In the genomic region with DNA sequence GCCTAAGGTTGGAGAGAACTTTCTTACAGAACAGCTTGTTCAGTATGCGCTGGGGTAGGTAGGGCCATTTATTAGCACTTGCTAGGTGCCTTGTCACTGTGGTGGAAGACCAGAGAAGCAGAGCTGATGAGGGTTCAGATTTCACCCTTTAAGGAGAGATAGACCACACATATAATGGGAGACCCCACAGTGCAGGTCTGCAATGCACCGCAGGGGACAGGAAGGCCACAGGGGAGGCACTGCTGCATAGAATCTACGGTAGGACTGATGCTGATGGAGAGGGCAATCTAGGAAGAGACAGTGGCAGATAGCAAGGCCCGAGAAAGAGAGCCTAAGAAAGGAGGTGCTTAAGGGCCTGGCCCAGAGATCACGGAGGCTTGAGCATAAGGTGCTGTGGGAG, we compare ENCODE assay signal across 14 cellular contexts.
DNase-seq lines count a peak whose midpoint lies in the region; ATAC-seq and TF ChIP-seq lines count a peak whose summit lies in the region.
"Had no signal": no experiment of that assay in that cellular context is flagged by ENCODE, and none has a peak within 500 bp of the region (broad histone marks: within the 10 kb centered on the region; RNA-seq: fewer than 3 reads in every experiment).

No MANE protein-coding gene starts in this region.

- peak overlapping the region; percentile 88 for H2BK5ac ChIP-seq in mesendoderm (ENCODE audit: low read length)

- BruUV-seq in MCF 10A (replicated peaks; lab: Mats Ljungman, UMichigan) (no TSS peak), mammary epithelial cell (replicated peaks; lab: Mats Ljungman, UMichigan) (no TSS peak)

- no peak overlapping the region for H3K27ac ChIP-seq in mammary epithelial cell (ENCODE audit: insufficient read depth, low read depth, low read length)
- peak overlapping the region; percentile 9 for H3K27ac ChIP-seq in mesendoderm (ENCODE audit: low read depth, low read length)

- H3K9me3 Mint-ChIP-seq in MCF 10A (ENCODE audit: unreplicated experiment): no peaks in the 10 kb centered on the region
- H3K9me3 Mint-ChIP-seq in WTC11: no peaks in the 10 kb centered on the region
- H3K9me3 Mint-ChIP-seq in stimulated activated memory B cell treated with anti-CD40 and anti-IgM and Interleukin-4, amounts not matched to agents 10 μg/mL and 1 μg/mL and 100 μg/mL, for 72 hours: no peaks in the 10 kb centered on the region
- no peaks in the 10 kb centered on the region for H3K9me3 Mint-ChIP-seq in progenitor cell of endocrine pancreas (ENCODE audit: low read depth)
- H3K9me3 Mint-ChIP-seq: CD4-positive, alpha-beta T cell had no signal

- CTCF ChIA-PET in MCF 10A (lab: Yijun Ruan, JAX) (no interaction called here), mammary epithelial cell (lab: Charles Lee; ENCODE audit: low non-redundant PET) (no interaction called here), WTC11 (lab: Charles Lee) (interaction anchor here (1.6 to 2.0 kb wide), 2 partner anchors 65 to 135 kb away, joined by 5 to 6 read pairs; no protein-coding TSS in a partner anchor)

- peak overlapping the region; percentile 48 for H2BK120ac ChIP-seq in mesendoderm (ENCODE audit: low read depth, low read length)

- H3K4me2 ChIP-seq in mammary epithelial cell (ENCODE audit: insufficient read depth, low read depth, low read length) (no peak overlapping the region), mesendoderm (ENCODE audit: low read length) (no peak overlapping the region)

- WGBS in mammary epithelial cell (ENCODE audit: low coverage, missing lambda C conversion rate): 82% methylated on average over 5 of the region's 5 CpGs
- no CpG with 5 or more reads among the region's 5 CpGs for WGBS in mesendoderm (ENCODE audit: extremely low coverage, insufficient coverage, low lambda C conversion rate)

- no peak for ATAC-seq in WTC11
- no peak for ATAC-seq in stimulated activated memory B cell treated with anti-CD40 and anti-IgM and Interleukin-4, amounts not matched to agents 10 μg/mL and 1 μg/mL and 100 μg/mL, for 72 hours
- ATAC-seq in HG02884 (IDR thresholded peaks at IDR 0.05; ENCODE audit: unreplicated experiment): no peak
- ATAC-seq: HCT116 had no signal

- in situ Hi-C loops in mammary epithelial cell (cut with MboI; ENCODE audit: low sequenced_read_pairs in 2 of 2): no loop called here

- H3K27ac Mint-ChIP-seq in MCF 10A (ENCODE audit: low read depth, unreplicated experiment) (peak overlapping the region; percentile 14), WTC11 (no peak overlapping the region), progenitor cell of endocrine pancreas (no peak overlapping the region)
- H3K27ac Mint-ChIP-seq in stimulated activated memory B cell treated with anti-CD40 and anti-IgM and Interleukin-4, amounts not matched to agents 10 μg/mL and 1 μg/mL and 100 μg/mL, for 72 hours: peak overlapping the region; percentile 64
- H3K27ac Mint-ChIP-seq: B cell; CD4-positive, alpha-beta T cell had no signal

- no peak overlapping the region for H3K4me3 Mint-ChIP-seq in MCF 10A (ENCODE audit: unreplicated experiment)
- no peak overlapping the region for H3K4me3 Mint-ChIP-seq in WTC11
- H3K4me3 Mint-ChIP-seq in stimulated activated memory B cell treated with anti-CD40 and anti-IgM and Interleukin-4, amounts not matched to agents 10 μg/mL and 1 μg/mL and 100 μg/mL, for 72 hours: no peak overlapping the region
- no peak overlapping the region for H3K4me3 Mint-ChIP-seq in progenitor cell of endocrine pancreas (ENCODE audit: low read depth)
- H3K4me3 Mint-ChIP-seq: B cell; CD4-positive, alpha-beta T cell had no signal

- no peak overlapping the region for H2AFZ ChIP-seq in mammary epithelial cell (ENCODE audit: low read depth, low read length)

- no peak overlapping the region for H3K4ac ChIP-seq in mesendoderm (ENCODE audit: low read depth, low read length)

- H3K9ac ChIP-seq in mammary epithelial cell (ENCODE audit: insufficient read depth, low read length) (no peak overlapping the region), mesendoderm (ENCODE audit: low read length) (no peak overlapping the region)

- no peaks in the 10 kb centered on the region for H3K79me1 ChIP-seq in mesendoderm (ENCODE audit: low read length)

- no peak overlapping the region for H2BK15ac ChIP-seq in mesendoderm (replicated peaks; ENCODE audit: low read depth)

- TF ChIP-seq CTCF in MCF 10A (IDR thresholded peaks at IDR 0.05; ENCODE audit: unreplicated experiment) (no peak), mammary epithelial cell (conservative IDR thresholded peaks at IDR 0.05 in 1 of 2, IDR thresholded peaks at IDR 0.05 in 1 of 2; ENCODE audit: extremely low read depth in 1 of 2, insufficient read depth in 1 of 2, low read depth in 1 of 2, low read length in 2 of 2) (no peak), WTC11 (IDR thresholded peaks at IDR 0.05) (no peak), progenitor cell of endocrine pancreas (IDR thresholded peaks at IDR 0.05; ENCODE audit: unreplicated experiment) (no peak)

- H4K5ac ChIP-seq in mesendoderm (ENCODE audit: low read length): no peak overlapping the region

- H3K36me3 ChIP-seq in mammary epithelial cell (ENCODE audit: insufficient read depth, low read length) (no peaks in the 10 kb centered on the region), mesendoderm (ENCODE audit: control insufficient read depth, insufficient read depth, low read length) (no peaks in the 10 kb centered on the region)

- H4K8ac ChIP-seq in mesendoderm (ENCODE audit: low read depth, low read length): no peak overlapping the region

- no peaks in the 10 kb centered on the region for H3K27me3 Mint-ChIP-seq in MCF 10A (ENCODE audit: insufficient read depth, unreplicated experiment)
- H3K27me3 Mint-ChIP-seq in WTC11 (ENCODE audit: low read depth): peaks cover 5% of the 10 kb centered on the region; the same call in 1 of the 2 replicates
- H3K27me3 Mint-ChIP-seq in stimulated activated memory B cell treated with anti-CD40 and anti-IgM and Interleukin-4, amounts not matched to agents 10 μg/mL and 1 μg/mL and 100 μg/mL, for 72 hours: no peaks in the 10 kb centered on the region
- no peaks in the 10 kb centered on the region for H3K27me3 Mint-ChIP-seq in progenitor cell of endocrine pancreas
- H3K27me3 Mint-ChIP-seq: B cell; CD4-positive, alpha-beta T cell had no signal

- no peaks in the 10 kb centered on the region for H4K20me1 ChIP-seq in mammary epithelial cell (ENCODE audit: insufficient read depth, low read length)

- peak overlapping the region; percentile 76 for H3K56ac ChIP-seq in mesendoderm (ENCODE audit: low read length)

- H3K23ac ChIP-seq in mesendoderm (ENCODE audit: low read length): no peak overlapping the region

- no peaks in the 10 kb centered on the region for H3K27me3 ChIP-seq in mammary epithelial cell (ENCODE audit: insufficient read depth, low read length)
- no peaks in the 10 kb centered on the region for H3K27me3 ChIP-seq in mesendoderm (ENCODE audit: insufficient read depth, low read length, poor library complexity)

- no peak overlapping the region for H2AK5ac ChIP-seq in mesendoderm (ENCODE audit: low read length)

- no peaks in the 10 kb centered on the region for H3K9me3 ChIP-seq in mammary epithelial cell (replicated peaks; ENCODE audit: insufficient read depth, low read length)

- H3K18ac ChIP-seq in mesendoderm (ENCODE audit: low read length): peak overlapping the region; percentile 41

- H3K4me1 Mint-ChIP-seq in MCF 10A (ENCODE audit: insufficient read depth, unreplicated experiment): peaks cover 8% of the 10 kb centered on the region
- H3K4me1 Mint-ChIP-seq in WTC11: peaks cover 40% of the 10 kb centered on the region
- peaks cover 32% of the 10 kb centered on the region for H3K4me1 Mint-ChIP-seq in stimulated activated memory B cell treated with anti-CD40 and anti-IgM and Interleukin-4, amounts not matched to agents 10 μg/mL and 1 μg/mL and 100 μg/mL, for 72 hours
- no peaks in the 10 kb centered on the region for H3K4me1 Mint-ChIP-seq in progenitor cell of endocrine pancreas (ENCODE audit: low read depth)

- H3K79me2 ChIP-seq in mammary epithelial cell (ENCODE audit: insufficient read depth, low read length) (no peaks in the 10 kb centered on the region), mesendoderm (ENCODE audit: control insufficient read depth, insufficient read depth, low read length) (no peaks in the 10 kb centered on the region)

- intact Hi-C loops in MCF 10A (cut with micrococcal nuclease): no loop called here
- intact Hi-C loops in mammary epithelial cell (cut with micrococcal nuclease): no loop called here

- H3K36me3 Mint-ChIP-seq in MCF 10A (ENCODE audit: insufficient read depth, unreplicated experiment) (no peaks in the 10 kb centered on the region), WTC11 (no peaks in the 10 kb centered on the region), progenitor cell of endocrine pancreas (ENCODE audit: insufficient read depth) (no peaks in the 10 kb centered on the region)
- H3K36me3 Mint-ChIP-seq in stimulated activated memory B cell treated with anti-CD40 and anti-IgM and Interleukin-4, amounts not matched to agents 10 μg/mL and 1 μg/mL and 100 μg/mL, for 72 hours: no peaks in the 10 kb centered on the region

- dilution Hi-C loops in mammary epithelial cell (cut with HindIII; ENCODE audit: low sequenced_read_pairs): no loop called here

- DNase-seq in MCF 10A (ENCODE audit: unreplicated experiment) (no peak), mammary epithelial cell (no peak), WTC11 (ENCODE audit: low spot score) (no peak), mesendoderm (peak; percentile 67), progenitor cell of endocrine pancreas (ENCODE audit: low spot score, unreplicated experiment) (no peak)
- no peak for DNase-seq in stimulated activated naive CD4-positive, alpha-beta T cell (lab: John Stamatoyannopoulos, UW)
- DNase-seq: C1 segment of cervical spinal cord; Calu3; CD4-positive, alpha-beta T cell; DMS 273 treated with DMSO at 0.1 percent for 48 hours had no signal

- POLR2A ChIA-PET in MCF 10A (lab: Yijun Ruan, JAX): interaction anchor here (0.7 to 2.1 kb wide), 2 partner anchors 17 to 74 kb away, joined by 3 to 9 read pairs; no protein-coding TSS in a partner anchor
- POLR2A ChIA-PET in WTC11 (lab: Charles Lee): interaction anchor here (2.0 kb wide), 2 partner anchors 9 to 18 kb away, joined by 4 to 5 read pairs; no protein-coding TSS in a partner anchor

- no peaks in the 10 kb centered on the region for H3K4me1 ChIP-seq in mammary epithelial cell (ENCODE audit: insufficient read depth, low read length)
- H3K4me1 ChIP-seq in mesendoderm (ENCODE audit: control insufficient read depth, low read depth, low read length): peaks cover 31% of the 10 kb centered on the region

- H3K4me3 ChIP-seq in mammary epithelial cell (replicated peaks in 1 of 3; ENCODE audit: insufficient read depth in 1 of 3, low read depth in 2 of 3, low read length in 3 of 3) (no peak overlapping the region), mesendoderm (ENCODE audit: low read length) (no peak overlapping the region)

TF ChIP-seq in WTC11, 78 proteins besides CTCF, POLR2A, EP300 and RAD21:
- no peak for TF ChIP-seq TEAD1 (CRISPR knock-in tag; IDR thresholded peaks at IDR 0.05)
- peak; percentile 79 for TF ChIP-seq ZNF423 (CRISPR knock-in tag; IDR thresholded peaks at IDR 0.05)

Comparison
In these comparisons a context has a peak if more than half of its experiments do, and no peak if none do; other contexts are left out.
1. H3K27ac Mint-ChIP-seq: peak in MCF 10A (single experiment) and stimulated activated memory B cell treated with anti-CD40 and anti-IgM and Interleukin-4, amounts not matched to agents 10 μg/mL and 1 μg/mL and 100 μg/mL, for 72 hours (single experiment); none in WTC11 (single experiment) and progenitor cell of endocrine pancreas (single experiment).